In genomic region chr12:129827985-129828384, GRCh38 we compare ENCODE assay signal across 15 cellular contexts.
A peak's percentile ranks its signal among the peaks of the same experiment; 100 is the strongest.
DNase-seq lines count a peak whose midpoint lies in the region; ATAC-seq, FAIRE-seq and TF ChIP-seq lines count a peak whose summit lies in the region.
"Had no signal": no experiment of that assay in that cellular context is flagged by ENCODE, and none has a peak within 500 bp of the region (broad histone marks: within the 10 kb centered on the region; RNA-seq: fewer than 3 reads in every experiment).

No MANE protein-coding gene starts in this region.

- no peaks in the 10 kb centered on the region for H4K20me1 ChIP-seq in astrocyte (ENCODE audit: insufficient read depth, low read length)
- peaks cover 0 to 1% of the 10 kb centered on the region in 2 experiments for H4K20me1 ChIP-seq in H1 (replicated peaks in 1 of 2; ENCODE audit: control insufficient read depth in 1 of 2, insufficient read depth in 2 of 2, low read length in 2 of 2)

- no peak for TF ChIP-seq RAD21 in H1 (IDR thresholded peaks at IDR 0.05 in 1 of 2, conservative IDR thresholded peaks at IDR 0.05 in 1 of 2; ENCODE audit: low read depth in 2 of 2, low read length in 2 of 2)

- no peak overlapping the region for H3K56ac ChIP-seq in H1 (replicated peaks; ENCODE audit: insufficient read length, low read depth, low read length)

- H3K36me3 ChIP-seq in HUES6 (ENCODE audit: control insufficient read depth, insufficient read depth, low read length) (no peaks in the 10 kb centered on the region), astrocyte (ENCODE audit: insufficient read depth, low read length) (no peaks in the 10 kb centered on the region), H1 (ENCODE audit: control insufficient read depth in 2 of 4, insufficient read depth in 4 of 4, low read length in 3 of 4) (no peaks in the 10 kb centered on the region; a peak in 1 of 8 replicates)

- no peak overlapping the region for H2AK5ac ChIP-seq in H1 (ENCODE audit: low read depth, low read length)

- TF ChIP-seq CTCF in astrocyte (IDR thresholded peaks at IDR 0.05; ENCODE audit: insufficient read depth, low read depth, low read length), result no peak
- TF ChIP-seq CTCF in H1 (IDR thresholded peaks at IDR 0.05; ENCODE audit: control extremely low read depth in 1 of 3, insufficient read depth in 1 of 3, low read depth in 1 of 3, low read length in 3 of 3), result no peak
- no peak for TF ChIP-seq CTCF in mesothelial cell of epicardium (IDR thresholded peaks at IDR 0.05; ENCODE audit: unreplicated experiment)

- no peak overlapping the region for H2BK12ac ChIP-seq in H1 (ENCODE audit: low read depth, low read length)

- no peak overlapping the region for H2AFZ ChIP-seq in astrocyte (ENCODE audit: low read depth, low read length)
- no peak overlapping the region for H2AFZ ChIP-seq in H1 (ENCODE audit: low read length)
- H2AFZ ChIP-seq: GM23248 had no signal

- CTCF ChIA-PET in H1 (lab: Charles Lee; ENCODE audit: partially characterized antibody), result no interaction called here
- CTCF ChIA-PET in activated CD8-positive, alpha-beta memory T cell treated with anti-CD3 and anti-CD28 coated beads, Interleukin-2, amount 10 ng/mL, durations not matched to agents 7 days and 5 days (lab: Charles Lee), result no interaction called here

- no peak overlapping the region for H2BK5ac ChIP-seq in H1 (ENCODE audit: low read depth, low read length)

- H3K27ac ChIP-seq in HUES6 (ENCODE audit: low read depth, low read length), result peak overlapping the region; percentile 79
- H3K27ac ChIP-seq in astrocyte (ENCODE audit: low read depth, low read length), result no peak overlapping the region
- H3K27ac ChIP-seq in H1 (ENCODE audit: low read depth, low read length), result no peak overlapping the region
- H3K27ac ChIP-seq: GM23248 had no signal

- H3K79me2 ChIP-seq in astrocyte (ENCODE audit: insufficient read depth, low read length) (no peaks in the 10 kb centered on the region), H1 (ENCODE audit: control insufficient read depth in 1 of 2, insufficient read depth in 2 of 2, low read length in 2 of 2) (peaks cover 0 to 11% of the 10 kb centered on the region in 2 experiments; a peak in 1 of 4 replicates)

- H3K27ac Mint-ChIP-seq in astrocyte (ENCODE audit: unreplicated experiment) (no peak overlapping the region), mesothelial cell of epicardium (no peak overlapping the region)
- H3K27ac Mint-ChIP-seq in activated CD8-positive, alpha-beta memory T cell treated with anti-CD3 and anti-CD28 coated beads, Interleukin-2, amount 10 ng/mL, durations not matched to agents 7 days and 5 days, result no peak overlapping the region
- H3K27ac Mint-ChIP-seq: CD14-positive monocyte; CD8-positive, alpha-beta T cell; HFFc6 had no signal

- H3K36me3 Mint-ChIP-seq in astrocyte (ENCODE audit: low read depth, unreplicated experiment) (no peaks in the 10 kb centered on the region), mesothelial cell of epicardium (no peaks in the 10 kb centered on the region)
- peaks cover 1% of the 10 kb centered on the region for H3K36me3 Mint-ChIP-seq in activated CD8-positive, alpha-beta memory T cell treated with anti-CD3 and anti-CD28 coated beads, Interleukin-2, amount 10 ng/mL, durations not matched to agents 7 days and 5 days
- H3K36me3 Mint-ChIP-seq: CD14-positive monocyte; CD8-positive, alpha-beta T cell had no signal

- H3K4ac ChIP-seq in H1 (replicated peaks; ENCODE audit: insufficient read length, low read depth, low read length), result no peak overlapping the region

- no peak for TF ChIP-seq EP300 in H1 (IDR thresholded peaks at IDR 0.05; ENCODE audit: borderline replicate concordance in 1 of 2, low read depth in 2 of 2, low read length in 2 of 2)

- no peaks in the 10 kb centered on the region for H3K23me2 ChIP-seq in H1 (ENCODE audit: low read depth, low read length)

- peak; percentile 42 for DNase-seq in astrocyte (ENCODE audit: low read depth)
- no peak for DNase-seq in H1 (ENCODE audit: low read depth in 1 of 2, low spot score in 2 of 2)
- DNase-seq in activated CD8-positive, alpha-beta memory T cell treated with anti-CD3 and anti-CD28 coated beads, Interleukin-2, amount 10 ng/mL, durations not matched to agents 7 days and 5 days, result no peak
- no peak for DNase-seq in pons (ENCODE audit: low spot score)
- DNase-seq in mesothelial cell of epicardium (ENCODE audit: low spot score in 2 of 2, unreplicated experiment in 2 of 2), result no peak
- DNase-seq: Caco-2; CD8-positive, alpha-beta T cell; GF-D8; GM23248; HCEC 1CT; HFFc6 had no signal

- no peak for FAIRE-seq in astrocyte (lab: Jason Lieb, UNC)
- FAIRE-seq in H1 (lab: Jason Lieb, UNC), result no peak
- FAIRE-seq: K562 had no signal

- H3K27me3 ChIP-seq in HUES6 (ENCODE audit: control insufficient read depth, insufficient read depth, low read length) (no peaks in the 10 kb centered on the region), astrocyte (ENCODE audit: insufficient read depth, low read length) (no peaks in the 10 kb centered on the region), H1 (replicated peaks in 1 of 4; ENCODE audit: control insufficient read depth in 3 of 4, extremely low read depth in 1 of 4, insufficient read depth in 3 of 4, low read length in 3 of 4) (no peaks in the 10 kb centered on the region)

- H3K14ac ChIP-seq in H1 (ENCODE audit: insufficient read length), result no peak overlapping the region

- no peak for TF ChIP-seq POLR2A in H1 (IDR thresholded peaks at IDR 0.05; ENCODE audit: control extremely low read depth in 1 of 2, low read depth in 2 of 2, low read length in 2 of 2)

- H4K5ac ChIP-seq in H1 (ENCODE audit: insufficient read length, low read depth, low read length), result no peak overlapping the region

- no peak overlapping the region for H2BK20ac ChIP-seq in H1 (ENCODE audit: low read length)

- H3K18ac ChIP-seq in H1 (ENCODE audit: extremely low read depth, low read length), result no peak overlapping the region

- no peak overlapping the region for H4K8ac ChIP-seq in H1 (ENCODE audit: extremely low read depth, insufficient read depth, low read length)

- H3K9ac ChIP-seq in HUES6 (ENCODE audit: low read length) (no peak overlapping the region), astrocyte (ENCODE audit: low read length) (no peak overlapping the region), H1 (replicated peaks in 1 of 4; ENCODE audit: extremely low read depth in 1 of 4, low read depth in 3 of 4, low read length in 3 of 4) (no peak overlapping the region)
- H3K9ac ChIP-seq: GM23248 had no signal

- H4K91ac ChIP-seq in H1 (replicated peaks; ENCODE audit: insufficient read length, low read length), result no peak overlapping the region

- no peak overlapping the region for H3K23ac ChIP-seq in H1 (ENCODE audit: insufficient read length)

- ATAC-seq in activated CD8-positive, alpha-beta memory T cell treated with anti-CD3 and anti-CD28 coated beads, Interleukin-2, amount 10 ng/mL, durations not matched to agents 7 days and 5 days, result no peak
- no peak for ATAC-seq in GM21737 (IDR thresholded peaks at IDR 0.05; ENCODE audit: unreplicated experiment)
- ATAC-seq: CD8-positive, alpha-beta T cell; K562 had no signal

- POLR2A ChIA-PET in H1 (lab: Charles Lee; ENCODE audit: partially characterized antibody), result interaction anchor here (0.9 to 1.2 kb wide), 2 partner anchors 11 to 40 kb away, joined by 3 to 4 read pairs; no protein-coding TSS in a partner anchor

- H3K9me3 Mint-ChIP-seq in astrocyte (ENCODE audit: unreplicated experiment) (peaks cover 15% of the 10 kb centered on the region), mesothelial cell of epicardium (no peaks in the 10 kb centered on the region)
- H3K9me3 Mint-ChIP-seq in activated CD8-positive, alpha-beta memory T cell treated with anti-CD3 and anti-CD28 coated beads, Interleukin-2, amount 10 ng/mL, durations not matched to agents 7 days and 5 days (ENCODE audit: low read depth), result peaks cover 5% of the 10 kb centered on the region

- H2BK15ac ChIP-seq in H1 (ENCODE audit: low read length), result no peak overlapping the region

- H3K4me3 Mint-ChIP-seq in astrocyte (ENCODE audit: unreplicated experiment), result no peak overlapping the region
- no peak overlapping the region for H3K4me3 Mint-ChIP-seq in activated CD8-positive, alpha-beta memory T cell treated with anti-CD3 and anti-CD28 coated beads, Interleukin-2, amount 10 ng/mL, durations not matched to agents 7 days and 5 days
- no peak overlapping the region for H3K4me3 Mint-ChIP-seq in mesothelial cell of epicardium
- H3K4me3 Mint-ChIP-seq: CD14-positive monocyte; CD8-positive, alpha-beta T cell; HFFc6 had no signal

- no peak overlapping the region for H3K4me3 ChIP-seq in HUES6 (ENCODE audit: low read depth, low read length)
- no peak overlapping the region for H3K4me3 ChIP-seq in astrocyte (ENCODE audit: insufficient read depth, low read depth, low read length)
- H3K4me3 ChIP-seq in H1 (ENCODE audit: extremely low read depth in 1 of 4, insufficient read depth in 2 of 4, low read depth in 3 of 4, low read length in 4 of 4), result peak overlapping the region in 1 of 4 experiments; percentile 22; a peak in 1 of 8 replicates
- H3K4me3 ChIP-seq: GM23248, K562 had no signal

- H3K79me1 ChIP-seq in H1 (ENCODE audit: low read depth, low read length), result no peaks in the 10 kb centered on the region; the same call in 1 of the 2 replicates

- 25% methylated on average over 2 of the region's 2 CpGs; no CpG with 5 or more reads in 1 of the 2 experiments for WGBS in H1 (ENCODE audit: extremely low coverage in 1 of 2, insufficient coverage in 1 of 2, insufficient read length in 1 of 2, insufficient replicate concordance in 2 of 2, low coverage in 1 of 2, low lambda C conversion rate in 2 of 2, missing lambda C conversion rate in 1 of 2), 2 experiments

- H3K9me3 ChIP-seq in HUES6 (ENCODE audit: control insufficient read depth, insufficient read depth, low read depth, low read length) (peaks cover 8% of the 10 kb centered on the region), astrocyte (ENCODE audit: insufficient read depth, low read depth, low read length) (no peaks in the 10 kb centered on the region), H1 (ENCODE audit: insufficient read depth in 2 of 2, low read depth in 1 of 2, low read length in 1 of 2) (no peaks in the 10 kb centered on the region)
- H3K9me3 ChIP-seq: Caco-2 had no signal

- peaks cover 42% of the 10 kb centered on the region for H3K4me1 ChIP-seq in HUES6 (ENCODE audit: control insufficient read depth, insufficient read depth, low read length)
- H3K4me1 ChIP-seq in astrocyte (ENCODE audit: insufficient read depth, low read length), result peaks cover 4% of the 10 kb centered on the region
- peaks cover 5 to 18% (median 14%) of the 10 kb centered on the region in 4 experiments for H3K4me1 ChIP-seq in H1 (replicated peaks in 1 of 4; ENCODE audit: control insufficient read depth in 3 of 4, insufficient read depth in 4 of 4, low read length in 3 of 4)
- H3K4me1 ChIP-seq: Caco-2 had no signal

- no peak overlapping the region for H2BK120ac ChIP-seq in H1 (replicated peaks; ENCODE audit: low read depth, low read length)

- H3K27me3 Mint-ChIP-seq in astrocyte (ENCODE audit: low read depth, unreplicated experiment), result no peaks in the 10 kb centered on the region
- no peaks in the 10 kb centered on the region for H3K27me3 Mint-ChIP-seq in activated CD8-positive, alpha-beta memory T cell treated with anti-CD3 and anti-CD28 coated beads, Interleukin-2, amount 10 ng/mL, durations not matched to agents 7 days and 5 days
- H3K27me3 Mint-ChIP-seq in mesothelial cell of epicardium (ENCODE audit: low read depth), result peaks cover 15% of the 10 kb centered on the region

- H3K4me2 ChIP-seq in astrocyte (ENCODE audit: low read length), result no peak overlapping the region
- H3K4me2 ChIP-seq in H1 (ENCODE audit: insufficient read depth in 1 of 2, low read depth in 2 of 2, low read length in 2 of 2), result peak overlapping the region; percentile 15 to 30; a peak in 1 of 4 replicates

- no peaks in the 10 kb centered on the region for H3K4me1 Mint-ChIP-seq in astrocyte (ENCODE audit: low read depth, unreplicated experiment)
- no peaks in the 10 kb centered on the region for H3K4me1 Mint-ChIP-seq in activated CD8-positive, alpha-beta memory T cell treated with anti-CD3 and anti-CD28 coated beads, Interleukin-2, amount 10 ng/mL, durations not matched to agents 7 days and 5 days
- H3K4me1 Mint-ChIP-seq in mesothelial cell of epicardium, result no peaks in the 10 kb centered on the region
- H3K4me1 Mint-ChIP-seq: CD14-positive monocyte had no signal
